28 cellular contexts compared by ENCODE assay signal in the genomic region with DNA sequence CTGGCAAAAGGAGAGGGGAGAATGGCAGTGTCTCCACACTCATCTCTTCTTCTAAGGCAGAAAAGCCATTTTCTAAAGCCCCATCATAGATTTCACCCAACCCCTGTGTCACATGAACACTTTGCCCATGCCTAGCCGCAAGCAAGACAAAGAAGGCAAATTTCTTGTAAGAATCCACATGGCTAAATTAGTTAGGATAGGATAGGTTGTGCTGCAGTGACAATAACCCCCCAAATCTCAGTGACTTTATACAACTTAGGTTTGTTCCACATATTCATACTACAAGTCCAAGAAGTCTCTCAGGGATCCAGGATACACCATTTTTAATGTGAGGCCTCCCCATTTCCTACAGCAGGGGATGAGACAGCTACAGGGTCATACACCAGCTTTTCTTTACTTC.
"Had no signal": no experiment of that assay in that cellular context is flagged by ENCODE, and none has a peak within 500 bp of the region (broad histone marks: within the 10 kb centered on the region; RNA-seq: fewer than 3 reads in every experiment).

No MANE protein-coding gene starts in this region.

- DNase-seq: colonic mucosa; cortex of kidney; dermis blood vessel endothelial cell; dorsolateral prefrontal cortex; effector CD4-positive, alpha-beta T cell; effector CD8-positive, alpha-beta T cell; effector memory CD4-positive, alpha-beta T cell; effector memory CD8-positive, alpha-beta T cell; endodermal cell; erythroblast; esophagus squamous epithelium; foreskin fibroblast; foreskin keratinocyte; foreskin melanocyte; gastrocnemius medialis; glutamatergic neuron; head of caudate nucleus; heart left ventricle; heart right ventricle had no signal

- ATAC-seq: effector memory CD8-positive, alpha-beta T cell; esophagus mucosa; foreskin keratinocyte; gastrocnemius medialis; gastroesophageal sphincter; heart left ventricle; heart right ventricle had no signal

- H3K4me1 ChIP-seq: colonic mucosa, foreskin keratinocyte, gastrocnemius medialis, heart right ventricle had no signal

- H3K27me3 ChIP-seq: colonic mucosa, dorsolateral prefrontal cortex, esophagus muscularis mucosa, esophagus squamous epithelium, foreskin keratinocyte, gastrocnemius medialis, gastroesophageal sphincter, heart left ventricle, heart right ventricle had no signal

- H3K27ac ChIP-seq: colonic mucosa, coronary artery, dorsolateral prefrontal cortex, epithelial cell of prostate, esophagus muscularis mucosa, esophagus squamous epithelium, foreskin keratinocyte, gastrocnemius medialis, gastroesophageal sphincter, heart left ventricle, heart right ventricle had no signal

- FAIRE-seq: colon, endometrium, endothelial cell of umbilical vein, frontal cortex had no signal

- H3K9me3 ChIP-seq: colonic mucosa, esophagus muscularis mucosa, esophagus squamous epithelium, gastrocnemius medialis, gastroesophageal sphincter had no signal

- H3K4me3 ChIP-seq: colonic mucosa, coronary artery, dorsolateral prefrontal cortex, esophagus muscularis mucosa, esophagus squamous epithelium, gastrocnemius medialis, gastroesophageal sphincter, heart left ventricle, heart right ventricle had no signal

- H3K36me3 ChIP-seq: colonic mucosa, esophagus muscularis mucosa, esophagus squamous epithelium, gastrocnemius medialis, gastroesophageal sphincter, heart left ventricle, heart right ventricle had no signal
